In the genomic region with DNA sequence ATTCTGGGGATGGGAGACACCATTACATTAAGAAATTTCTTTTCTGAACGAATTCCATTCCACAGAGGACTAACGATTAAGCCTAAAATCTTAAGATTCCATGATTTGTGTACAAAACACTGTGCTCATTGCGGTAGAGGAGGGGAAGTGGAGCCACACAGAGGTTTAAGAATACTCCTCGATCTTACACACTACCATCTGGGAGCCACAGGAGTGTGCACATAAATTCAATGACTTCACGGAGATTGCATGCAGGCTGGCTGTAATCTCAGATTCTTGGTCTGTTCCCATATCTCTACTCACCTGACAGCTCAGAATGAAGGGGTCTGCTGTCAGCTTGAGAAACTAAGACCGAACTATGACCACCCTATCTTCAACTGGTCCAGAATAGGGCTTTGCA, we compare ENCODE assay signal across 1 cellular context.
TF ChIP-seq lines count a peak whose summit lies in the region.

No MANE protein-coding gene starts in this region.

TF ChIP-seq in H1, 55 proteins besides CTCF, POLR2A, EP300 and RAD21:
- no peak for TF ChIP-seq BACH1 (IDR thresholded peaks at IDR 0.05; ENCODE audit: low read length)
- peak; percentile 22 for TF ChIP-seq SAP30 (IDR thresholded peaks at IDR 0.05; ENCODE audit: insufficient read depth, insufficient replicate concordance, low read length)
TF ChIP-seq in H1: peak in this region for 1.
